ENCODE assay signal across 1 cellular context in the genomic region with DNA sequence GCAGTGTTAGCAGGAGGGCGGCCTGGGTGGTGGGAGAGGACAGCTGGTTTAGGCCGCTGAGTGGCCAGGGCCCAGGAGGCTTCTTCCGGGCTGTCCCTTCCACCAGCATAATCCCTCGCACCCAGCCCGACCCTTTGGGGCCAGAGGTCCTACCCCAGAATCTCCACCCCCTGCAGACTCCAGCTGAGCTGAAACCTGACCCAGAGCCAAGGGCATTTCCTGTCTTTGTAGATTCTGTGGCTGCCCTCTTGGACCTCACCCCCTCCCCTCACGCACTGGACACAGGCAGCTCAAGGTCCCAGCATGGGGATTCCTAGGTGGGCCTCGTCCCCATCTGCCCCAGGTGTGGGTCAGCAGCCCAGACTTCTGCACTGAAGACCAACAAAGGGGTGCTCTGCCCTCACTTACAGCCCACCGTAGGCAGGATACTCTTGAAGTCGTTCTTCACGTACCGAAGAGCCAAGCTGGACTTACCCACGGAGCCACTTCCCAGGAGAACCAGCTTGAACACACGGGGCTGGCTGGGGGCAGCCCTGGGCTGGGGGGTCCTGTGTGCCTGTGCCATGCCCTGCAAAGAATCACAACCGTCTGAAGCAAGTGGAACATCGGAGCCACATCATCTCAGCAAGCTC.
TF ChIP-seq lines count a peak whose summit lies in the region.

No MANE protein-coding gene starts in this region.

TF ChIP-seq in HepG2, 621 proteins besides CTCF, POLR2A, EP300 and RAD21 (continued from another document and continues in another):
- TF ChIP-seq, protein P1, sequence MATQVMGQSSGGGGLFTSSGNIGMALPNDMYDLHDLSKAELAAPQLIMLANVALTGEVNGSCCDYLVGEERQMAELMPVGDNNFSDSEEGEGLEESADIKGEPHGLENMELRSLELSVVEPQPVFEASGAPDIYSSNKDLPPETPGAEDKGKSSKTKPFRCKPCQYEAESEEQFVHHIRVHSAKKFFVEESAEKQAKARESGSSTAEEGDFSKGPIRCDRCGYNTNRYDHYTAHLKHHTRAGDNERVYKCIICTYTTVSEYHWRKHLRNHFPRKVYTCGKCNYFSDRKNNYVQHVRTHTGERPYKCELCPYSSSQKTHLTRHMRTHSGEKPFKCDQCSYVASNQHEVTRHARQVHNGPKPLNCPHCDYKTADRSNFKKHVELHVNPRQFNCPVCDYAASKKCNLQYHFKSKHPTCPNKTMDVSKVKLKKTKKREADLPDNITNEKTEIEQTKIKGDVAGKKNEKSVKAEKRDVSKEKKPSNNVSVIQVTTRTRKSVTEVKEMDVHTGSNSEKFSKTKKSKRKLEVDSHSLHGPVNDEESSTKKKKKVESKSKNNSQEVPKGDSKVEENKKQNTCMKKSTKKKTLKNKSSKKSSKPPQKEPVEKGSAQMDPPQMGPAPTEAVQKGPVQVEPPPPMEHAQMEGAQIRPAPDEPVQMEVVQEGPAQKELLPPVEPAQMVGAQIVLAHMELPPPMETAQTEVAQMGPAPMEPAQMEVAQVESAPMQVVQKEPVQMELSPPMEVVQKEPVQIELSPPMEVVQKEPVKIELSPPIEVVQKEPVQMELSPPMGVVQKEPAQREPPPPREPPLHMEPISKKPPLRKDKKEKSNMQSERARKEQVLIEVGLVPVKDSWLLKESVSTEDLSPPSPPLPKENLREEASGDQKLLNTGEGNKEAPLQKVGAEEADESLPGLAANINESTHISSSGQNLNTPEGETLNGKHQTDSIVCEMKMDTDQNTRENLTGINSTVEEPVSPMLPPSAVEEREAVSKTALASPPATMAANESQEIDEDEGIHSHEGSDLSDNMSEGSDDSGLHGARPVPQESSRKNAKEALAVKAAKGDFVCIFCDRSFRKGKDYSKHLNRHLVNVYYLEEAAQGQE (IDR thresholded peaks at IDR 0.05; ENCODE audit: borderline replicate concordance in 1 of 2, low read depth in 1 of 2, low read length in 2 of 2): peak in 1 of 2 experiments; percentile 45; a peak in 1 of 4 replicates
- TF ChIP-seq TAF15 (IDR thresholded peaks at IDR 0.05; ENCODE audit: low read depth, low read length, poor library complexity, severe bottlenecking): no peak
- TF ChIP-seq, protein P2, sequence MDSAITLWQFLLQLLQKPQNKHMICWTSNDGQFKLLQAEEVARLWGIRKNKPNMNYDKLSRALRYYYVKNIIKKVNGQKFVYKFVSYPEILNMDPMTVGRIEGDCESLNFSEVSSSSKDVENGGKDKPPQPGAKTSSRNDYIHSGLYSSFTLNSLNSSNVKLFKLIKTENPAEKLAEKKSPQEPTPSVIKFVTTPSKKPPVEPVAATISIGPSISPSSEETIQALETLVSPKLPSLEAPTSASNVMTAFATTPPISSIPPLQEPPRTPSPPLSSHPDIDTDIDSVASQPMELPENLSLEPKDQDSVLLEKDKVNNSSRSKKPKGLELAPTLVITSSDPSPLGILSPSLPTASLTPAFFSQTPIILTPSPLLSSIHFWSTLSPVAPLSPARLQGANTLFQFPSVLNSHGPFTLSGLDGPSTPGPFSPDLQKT (CRISPR knock-in tag; IDR thresholded peaks at IDR 0.05; ENCODE audit: borderline replicate concordance): no peak
- TF ChIP-seq MED13 (CRISPR knock-in tag; IDR thresholded peaks at IDR 0.05): peak; percentile 89; the same call in 1 of the 2 replicates
- no peak for TF ChIP-seq HES4 (CRISPR knock-in tag; IDR thresholded peaks at IDR 0.05; ENCODE audit: borderline replicate concordance)
- TF ChIP-seq GATAD1 (CRISPR knock-in tag; IDR thresholded peaks at IDR 0.05): peak; percentile 66
- TF ChIP-seq CBFB (CRISPR knock-in tag; IDR thresholded peaks at IDR 0.05): peak; percentile 85
- no peak for TF ChIP-seq ZNF850 (CRISPR knock-in tag; conservative IDR thresholded peaks at IDR 0.05)
- TF ChIP-seq PAWR (CRISPR knock-in tag; IDR thresholded peaks at IDR 0.05; ENCODE audit: borderline replicate concordance): no peak
- TF ChIP-seq, protein P3, sequence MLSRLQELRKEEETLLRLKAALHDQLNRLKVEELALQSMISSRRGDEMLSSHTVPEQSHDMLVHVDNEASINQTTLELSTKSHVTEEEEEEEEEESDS (CRISPR knock-in tag; IDR thresholded peaks at IDR 0.05; ENCODE audit: borderline replicate concordance): no peak
- TF ChIP-seq ZZZ3 (CRISPR knock-in tag; IDR thresholded peaks at IDR 0.05; ENCODE audit: borderline replicate concordance): 0 out of 2 replicates have a peak, but pooled peaks have one; percentile 62
- TF ChIP-seq SATB2 (CRISPR knock-in tag; IDR thresholded peaks at IDR 0.05): no peak
- no peak for TF ChIP-seq CBX2 (IDR thresholded peaks at IDR 0.05; ENCODE audit: low read depth, low read length)
- TF ChIP-seq CBX2 (CRISPR knock-in tag; IDR thresholded peaks at IDR 0.05; ENCODE audit: low read depth): peak; percentile 63; the same call in 1 of the 2 replicates
- no peak for TF ChIP-seq ZNF225 (CRISPR knock-in tag; IDR thresholded peaks at IDR 0.05)
- TF ChIP-seq GATA4 (IDR thresholded peaks at IDR 0.05; ENCODE audit: borderline replicate concordance, low read depth): peak; percentile 77; the same call in 1 of the 2 replicates
- TF ChIP-seq, protein P4, sequence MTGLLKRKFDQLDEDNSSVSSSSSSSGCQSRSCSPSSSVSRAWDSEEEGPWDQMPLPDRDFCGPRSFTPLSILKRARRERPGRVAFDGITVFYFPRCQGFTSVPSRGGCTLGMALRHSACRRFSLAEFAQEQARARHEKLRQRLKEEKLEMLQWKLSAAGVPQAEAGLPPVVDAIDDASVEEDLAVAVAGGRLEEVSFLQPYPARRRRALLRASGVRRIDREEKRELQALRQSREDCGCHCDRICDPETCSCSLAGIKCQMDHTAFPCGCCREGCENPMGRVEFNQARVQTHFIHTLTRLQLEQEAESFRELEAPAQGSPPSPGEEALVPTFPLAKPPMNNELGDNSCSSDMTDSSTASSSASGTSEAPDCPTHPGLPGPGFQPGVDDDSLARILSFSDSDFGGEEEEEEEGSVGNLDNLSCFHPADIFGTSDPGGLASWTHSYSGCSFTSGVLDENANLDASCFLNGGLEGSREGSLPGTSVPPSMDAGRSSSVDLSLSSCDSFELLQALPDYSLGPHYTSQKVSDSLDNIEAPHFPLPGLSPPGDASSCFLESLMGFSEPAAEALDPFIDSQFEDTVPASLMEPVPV (CRISPR knock-in tag; IDR thresholded peaks at IDR 0.05): no peak; the same call in 1 of the 2 replicates
- TF ChIP-seq NFYC (CRISPR knock-in tag; IDR thresholded peaks at IDR 0.05): peak; percentile 23; the same call in 1 of the 2 replicates
- TF ChIP-seq, protein P5, sequence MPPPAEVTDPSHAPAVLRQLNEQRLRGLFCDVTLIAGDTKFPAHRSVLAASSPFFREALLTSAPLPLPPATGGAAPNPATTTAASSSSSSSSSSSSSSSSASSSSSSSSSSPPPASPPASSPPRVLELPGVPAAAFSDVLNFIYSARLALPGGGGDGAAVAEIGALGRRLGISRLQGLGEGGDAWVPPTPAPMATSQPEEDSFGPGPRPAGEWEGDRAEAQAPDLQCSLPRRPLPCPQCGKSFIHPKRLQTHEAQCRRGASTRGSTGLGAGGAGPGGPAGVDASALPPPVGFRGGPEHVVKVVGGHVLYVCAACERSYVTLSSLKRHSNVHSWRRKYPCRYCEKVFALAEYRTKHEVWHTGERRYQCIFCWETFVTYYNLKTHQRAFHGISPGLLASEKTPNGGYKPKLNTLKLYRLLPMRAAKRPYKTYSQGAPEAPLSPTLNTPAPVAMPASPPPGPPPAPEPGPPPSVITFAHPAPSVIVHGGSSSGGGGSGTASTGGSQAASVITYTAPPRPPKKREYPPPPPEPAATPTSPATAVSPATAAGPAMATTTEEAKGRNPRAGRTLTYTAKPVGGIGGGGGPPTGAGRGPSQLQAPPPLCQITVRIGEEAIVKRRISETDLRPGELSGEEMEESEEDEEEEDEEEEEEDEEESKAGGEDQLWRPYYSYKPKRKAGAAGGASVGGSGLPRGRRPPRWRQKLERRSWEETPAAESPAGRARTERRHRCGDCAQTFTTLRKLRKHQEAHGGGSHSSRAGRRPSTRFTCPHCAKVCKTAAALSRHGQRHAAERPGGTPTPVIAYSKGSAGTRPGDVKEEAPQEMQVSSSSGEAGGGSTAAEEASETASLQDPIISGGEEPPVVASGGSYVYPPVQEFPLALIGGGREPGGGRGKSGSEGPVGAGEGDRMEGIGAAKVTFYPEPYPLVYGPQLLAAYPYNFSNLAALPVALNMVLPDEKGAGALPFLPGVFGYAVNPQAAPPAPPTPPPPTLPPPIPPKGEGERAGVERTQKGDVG (CRISPR knock-in tag; IDR thresholded peaks at IDR 0.05; ENCODE audit: borderline replicate concordance): peak; percentile 95; the same call in 1 of the 2 replicates
- peak; percentile 88 for TF ChIP-seq NFKB2 (CRISPR knock-in tag; IDR thresholded peaks at IDR 0.05; ENCODE audit: borderline replicate concordance)
- TF ChIP-seq YEATS4 (CRISPR knock-in tag; IDR thresholded peaks at IDR 0.05; ENCODE audit: borderline replicate concordance): peak; percentile 68; the same call in 1 of the 2 replicates
- TF ChIP-seq, protein P6, sequence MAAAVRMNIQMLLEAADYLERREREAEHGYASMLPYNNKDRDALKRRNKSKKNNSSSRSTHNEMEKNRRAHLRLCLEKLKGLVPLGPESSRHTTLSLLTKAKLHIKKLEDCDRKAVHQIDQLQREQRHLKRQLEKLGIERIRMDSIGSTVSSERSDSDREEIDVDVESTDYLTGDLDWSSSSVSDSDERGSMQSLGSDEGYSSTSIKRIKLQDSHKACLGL (CRISPR knock-in tag; IDR thresholded peaks at IDR 0.05): peak; percentile 76
- peak; percentile 87 for TF ChIP-seq ZNF501 (CRISPR knock-in tag; IDR thresholded peaks at IDR 0.05)
- TF ChIP-seq ZSCAN30 (CRISPR knock-in tag; IDR thresholded peaks at IDR 0.05): no peak
- TF ChIP-seq ZMAT3 (CRISPR knock-in tag; conservative IDR thresholded peaks at IDR 0.05): peak; percentile 91; the same call in 1 of the 2 replicates
- TF ChIP-seq IRF2 (CRISPR knock-in tag; IDR thresholded peaks at IDR 0.05): peak; percentile 84; the same call in 1 of the 2 replicates
- peak; percentile 98 for TF ChIP-seq ZNF619 (CRISPR knock-in tag; IDR thresholded peaks at IDR 0.05)
- no peak for TF ChIP-seq SMYD3 (CRISPR knock-in tag; IDR thresholded peaks at IDR 0.05)
- TF ChIP-seq ZEB1 (IDR thresholded peaks at IDR 0.05; ENCODE audit: insufficient replicate concordance, low read depth): peak; percentile 96
- TF ChIP-seq GLI4 (CRISPR knock-in tag; IDR thresholded peaks at IDR 0.05; ENCODE audit: borderline replicate concordance): no peak
- peak; percentile 72; the same call in 1 of the 2 replicates for TF ChIP-seq ZNF556 (CRISPR knock-in tag; IDR thresholded peaks at IDR 0.05; ENCODE audit: borderline replicate concordance)
- TF ChIP-seq ZMYM2 (CRISPR knock-in tag; IDR thresholded peaks at IDR 0.05): peak; percentile 97
- peak; percentile 77 for TF ChIP-seq SP4 (CRISPR knock-in tag; IDR thresholded peaks at IDR 0.05)
- TF ChIP-seq SCMH1 (CRISPR knock-in tag; IDR thresholded peaks at IDR 0.05; ENCODE audit: borderline replicate concordance): no peak
- TF ChIP-seq ZC3H13 (CRISPR knock-in tag; IDR thresholded peaks at IDR 0.05): peak; percentile 82; the same call in 1 of the 2 replicates
- TF ChIP-seq ZSCAN29 (CRISPR knock-in tag; conservative IDR thresholded peaks at IDR 0.05): 0 out of 2 replicates have a peak, but pooled peaks have one; percentile 27
- TF ChIP-seq ZNF7 (CRISPR knock-in tag; IDR thresholded peaks at IDR 0.05): no peak
- TF ChIP-seq ZNF331 (CRISPR knock-in tag; IDR thresholded peaks at IDR 0.05): peak; percentile 93
- TF ChIP-seq, protein P7, sequence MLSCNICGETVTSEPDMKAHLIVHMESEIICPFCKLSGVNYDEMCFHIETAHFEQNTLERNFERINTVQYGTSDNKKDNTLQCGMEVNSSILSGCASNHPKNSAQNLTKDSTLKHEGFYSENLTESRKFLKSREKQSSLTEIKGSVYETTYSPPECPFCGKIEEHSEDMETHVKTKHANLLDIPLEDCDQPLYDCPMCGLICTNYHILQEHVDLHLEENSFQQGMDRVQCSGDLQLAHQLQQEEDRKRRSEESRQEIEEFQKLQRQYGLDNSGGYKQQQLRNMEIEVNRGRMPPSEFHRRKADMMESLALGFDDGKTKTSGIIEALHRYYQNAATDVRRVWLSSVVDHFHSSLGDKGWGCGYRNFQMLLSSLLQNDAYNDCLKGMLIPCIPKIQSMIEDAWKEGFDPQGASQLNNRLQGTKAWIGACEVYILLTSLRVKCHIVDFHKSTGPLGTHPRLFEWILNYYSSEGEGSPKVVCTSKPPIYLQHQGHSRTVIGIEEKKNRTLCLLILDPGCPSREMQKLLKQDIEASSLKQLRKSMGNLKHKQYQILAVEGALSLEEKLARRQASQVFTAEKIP (CRISPR knock-in tag; IDR thresholded peaks at IDR 0.05; ENCODE audit: borderline replicate concordance): no peak
- TF ChIP-seq NFRKB (IDR thresholded peaks at IDR 0.05): no peak
- peak; percentile 97 for TF ChIP-seq ETV5 (CRISPR knock-in tag; IDR thresholded peaks at IDR 0.05; ENCODE audit: borderline replicate concordance)
- peak; percentile 96 for TF ChIP-seq ERF (CRISPR knock-in tag; IDR thresholded peaks at IDR 0.05)
- TF ChIP-seq, protein P8, sequence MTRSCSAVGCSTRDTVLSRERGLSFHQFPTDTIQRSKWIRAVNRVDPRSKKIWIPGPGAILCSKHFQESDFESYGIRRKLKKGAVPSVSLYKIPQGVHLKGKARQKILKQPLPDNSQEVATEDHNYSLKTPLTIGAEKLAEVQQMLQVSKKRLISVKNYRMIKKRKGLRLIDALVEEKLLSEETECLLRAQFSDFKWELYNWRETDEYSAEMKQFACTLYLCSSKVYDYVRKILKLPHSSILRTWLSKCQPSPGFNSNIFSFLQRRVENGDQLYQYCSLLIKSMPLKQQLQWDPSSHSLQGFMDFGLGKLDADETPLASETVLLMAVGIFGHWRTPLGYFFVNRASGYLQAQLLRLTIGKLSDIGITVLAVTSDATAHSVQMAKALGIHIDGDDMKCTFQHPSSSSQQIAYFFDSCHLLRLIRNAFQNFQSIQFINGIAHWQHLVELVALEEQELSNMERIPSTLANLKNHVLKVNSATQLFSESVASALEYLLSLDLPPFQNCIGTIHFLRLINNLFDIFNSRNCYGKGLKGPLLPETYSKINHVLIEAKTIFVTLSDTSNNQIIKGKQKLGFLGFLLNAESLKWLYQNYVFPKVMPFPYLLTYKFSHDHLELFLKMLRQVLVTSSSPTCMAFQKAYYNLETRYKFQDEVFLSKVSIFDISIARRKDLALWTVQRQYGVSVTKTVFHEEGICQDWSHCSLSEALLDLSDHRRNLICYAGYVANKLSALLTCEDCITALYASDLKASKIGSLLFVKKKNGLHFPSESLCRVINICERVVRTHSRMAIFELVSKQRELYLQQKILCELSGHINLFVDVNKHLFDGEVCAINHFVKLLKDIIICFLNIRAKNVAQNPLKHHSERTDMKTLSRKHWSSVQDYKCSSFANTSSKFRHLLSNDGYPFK (CRISPR knock-in tag; IDR thresholded peaks at IDR 0.05; ENCODE audit: borderline replicate concordance): peak; percentile 77; the same call in 1 of the 2 replicates
- TF ChIP-seq ZNF672 (CRISPR knock-in tag; IDR thresholded peaks at IDR 0.05): no peak
- no peak for TF ChIP-seq ZNF234 (CRISPR knock-in tag; conservative IDR thresholded peaks at IDR 0.05)
- TF ChIP-seq, protein P9, sequence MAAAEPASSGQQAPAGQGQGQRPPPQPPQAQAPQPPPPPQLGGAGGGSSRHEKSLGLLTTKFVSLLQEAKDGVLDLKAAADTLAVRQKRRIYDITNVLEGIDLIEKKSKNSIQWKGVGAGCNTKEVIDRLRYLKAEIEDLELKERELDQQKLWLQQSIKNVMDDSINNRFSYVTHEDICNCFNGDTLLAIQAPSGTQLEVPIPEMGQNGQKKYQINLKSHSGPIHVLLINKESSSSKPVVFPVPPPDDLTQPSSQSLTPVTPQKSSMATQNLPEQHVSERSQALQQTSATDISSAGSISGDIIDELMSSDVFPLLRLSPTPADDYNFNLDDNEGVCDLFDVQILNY (CRISPR knock-in tag; conservative IDR thresholded peaks at IDR 0.05): no peak
- peak; percentile 83; the same call in 1 of the 2 replicates for TF ChIP-seq ZNF782 (CRISPR knock-in tag; IDR thresholded peaks at IDR 0.05; ENCODE audit: borderline replicate concordance)
- peak; percentile 89; the same call in 1 of the 2 replicates for TF ChIP-seq ZBTB20 (CRISPR knock-in tag; IDR thresholded peaks at IDR 0.05; ENCODE audit: borderline replicate concordance, low read depth)
- TF ChIP-seq ESRRA (CRISPR knock-in tag; IDR thresholded peaks at IDR 0.05; ENCODE audit: low read depth): peak; percentile 99
